Comparison of ENCODE assay signal across 27 cellular contexts in genomic region chr16:80819988-80820387, GRCh38.
"Had no signal": no experiment of that assay in that cellular context is flagged by ENCODE, and none has a peak within 500 bp of the region (broad histone marks: within the 10 kb centered on the region; RNA-seq: fewer than 3 reads in every experiment).

No MANE protein-coding gene starts in this region.

- H3K4me3 ChIP-seq: stomach, suprapubic skin, testis, thoracic aorta, thyroid gland, tibial artery, tibial nerve, transverse colon, upper lobe of right lung, uterus, vagina had no signal

- H3K4me1 ChIP-seq: stomach, suprapubic skin, testis, thyroid gland, tibial artery, tibial nerve, transverse colon, upper lobe of right lung, uterus, vagina had no signal

- DNase-seq: stimulated activated CD4-positive, alpha-beta T cell treated with anti-CD3 and anti-CD28 coated beads, Interleukin-2, amount 100 ng/mL, for 48 hours; stimulated activated CD4-positive, alpha-beta T cell treated with anti-CD3 and anti-CD28 coated beads, Interleukin-4, amount 100 ng/mL, for 1 hour; stimulated activated CD4-positive, alpha-beta T cell treated with anti-CD3 and anti-CD28 coated beads, Interleukin-4, amount 100 ng/mL, for 24 hours; stimulated activated CD4-positive, alpha-beta T cell treated with anti-CD3 and anti-CD28 coated beads, Interleukin-4, amount 100 ng/mL, for 4 hours; stimulated activated CD8-positive, alpha-beta memory T cell treated with anti-CD3 and anti-CD28 coated beads, Interleukin-4, amount 100 ng/mL, for 48 hours; stimulated activated naive B cell treated with anti-CD40 and anti-IgM and Interleukin-4, amounts not matched to agents 10 μg/mL and 1 μg/mL and 100 μg/mL, for 72 hours; stimulated activated naive CD4-positive, alpha-beta T cell; stimulated activated naive CD4-positive, alpha-beta T cell treated with Interleukin-2 at 50 U/mL for 16 hours; stimulated activated naive CD8-positive, alpha-beta T cell treated with anti-CD3 and anti-CD28 coated beads, Interleukin-15, amount 100 ng/mL, for 72 hours; stimulated activated naive CD8-positive, alpha-beta T cell treated with anti-CD3 and anti-CD28 coated beads, Interleukin-15, Interleukin-2, amounts not matched to agents 100 U/mL and 50 U/mL, for 24 hours; stomach; substantia nigra; testis; thyroid gland; tibial artery; transverse colon; trophoblast cell; upper lobe of right lung; uterus had no signal

- H3K9me3 Mint-ChIP-seq: stimulated activated effector memory CD8-positive, alpha-beta T cell treated with anti-CD3 and anti-CD28 coated beads, Interleukin-12 subunit alpha, Interleukin-12 subunit beta, amount 100 ng/mL, for 72 hours; stimulated activated memory B cell treated with anti-CD40 and anti-IgM and Interleukin-4, amounts not matched to agents 10 μg/mL and 1 μg/mL and 100 μg/mL, for 72 hours; stimulated activated naive B cell treated with anti-CD40 and anti-IgM and Interleukin-4, amounts not matched to agents 10 μg/mL and 1 μg/mL and 100 μg/mL, for 72 hours; stimulated activated naive CD8-positive, alpha-beta T cell treated with anti-CD3 and anti-CD28 coated beads, Interleukin-15, amount 100 ng/mL, for 72 hours; stimulated activated naive CD8-positive, alpha-beta T cell treated with anti-CD3 and anti-CD28 coated beads, Interleukin-15, Interleukin-2, amounts not matched to agents 100 ng/mL and 50 ng/mL, for 24 hours; type B pancreatic cell had no signal

- H3K27me3 ChIP-seq: testis, thyroid gland, tibial artery, tibial nerve, upper lobe of right lung, uterus, vagina had no signal

- H3K4me3 Mint-ChIP-seq: stimulated activated effector memory CD8-positive, alpha-beta T cell treated with anti-CD3 and anti-CD28 coated beads, Interleukin-12 subunit alpha, Interleukin-12 subunit beta, amount 100 ng/mL, for 72 hours; stimulated activated memory B cell treated with anti-CD40 and anti-IgM and Interleukin-4, amounts not matched to agents 10 μg/mL and 1 μg/mL and 100 μg/mL, for 72 hours; stimulated activated naive B cell treated with anti-CD40 and anti-IgM and Interleukin-4, amounts not matched to agents 10 μg/mL and 1 μg/mL and 100 μg/mL, for 72 hours; stimulated activated naive CD8-positive, alpha-beta T cell treated with anti-CD3 and anti-CD28 coated beads, Interleukin-15, amount 100 ng/mL, for 72 hours; stimulated activated naive CD8-positive, alpha-beta T cell treated with anti-CD3 and anti-CD28 coated beads, Interleukin-15, Interleukin-2, amounts not matched to agents 100 ng/mL and 50 ng/mL, for 24 hours; type B pancreatic cell had no signal

- H3K27me3 Mint-ChIP-seq: stimulated activated memory B cell treated with anti-CD40 and anti-IgM and Interleukin-4, amounts not matched to agents 10 μg/mL and 1 μg/mL and 100 μg/mL, for 72 hours had no signal

- H3K9me3 ChIP-seq: stomach, suprapubic skin, testis, thoracic aorta, thyroid gland, tibial artery, transverse colon, upper lobe of right lung, uterus, vagina had no signal

- H3K4me1 Mint-ChIP-seq: stimulated activated effector memory CD8-positive, alpha-beta T cell treated with anti-CD3 and anti-CD28 coated beads, Interleukin-12 subunit alpha, Interleukin-12 subunit beta, amount 100 ng/mL, for 72 hours; stimulated activated naive CD8-positive, alpha-beta T cell treated with anti-CD3 and anti-CD28 coated beads, Interleukin-15, amount 100 ng/mL, for 72 hours had no signal

- H3K27ac Mint-ChIP-seq: stimulated activated effector memory CD8-positive, alpha-beta T cell treated with anti-CD3 and anti-CD28 coated beads, Interleukin-12 subunit alpha, Interleukin-12 subunit beta, amount 100 ng/mL, for 72 hours; stimulated activated memory B cell treated with anti-CD40 and anti-IgM and Interleukin-4, amounts not matched to agents 10 μg/mL and 1 μg/mL and 100 μg/mL, for 72 hours; stimulated activated naive B cell treated with anti-CD40 and anti-IgM and Interleukin-4, amounts not matched to agents 10 μg/mL and 1 μg/mL and 100 μg/mL, for 72 hours; stimulated activated naive CD8-positive, alpha-beta T cell treated with anti-CD3 and anti-CD28 coated beads, Interleukin-15, amount 100 ng/mL, for 72 hours; stimulated activated naive CD8-positive, alpha-beta T cell treated with anti-CD3 and anti-CD28 coated beads, Interleukin-15, Interleukin-2, amounts not matched to agents 100 ng/mL and 50 ng/mL, for 24 hours; type B pancreatic cell had no signal

- H3K27ac ChIP-seq: stomach, suprapubic skin, testis, thoracic aorta, thyroid gland, tibial artery, tibial nerve, transverse colon, upper lobe of right lung, uterus, vagina had no signal

- H3K36me3 Mint-ChIP-seq: stimulated activated effector memory CD8-positive, alpha-beta T cell treated with anti-CD3 and anti-CD28 coated beads, Interleukin-12 subunit alpha, Interleukin-12 subunit beta, amount 100 ng/mL, for 72 hours; stimulated activated memory B cell treated with anti-CD40 and anti-IgM and Interleukin-4, amounts not matched to agents 10 μg/mL and 1 μg/mL and 100 μg/mL, for 72 hours; stimulated activated naive B cell treated with anti-CD40 and anti-IgM and Interleukin-4, amounts not matched to agents 10 μg/mL and 1 μg/mL and 100 μg/mL, for 72 hours; type B pancreatic cell had no signal

- ATAC-seq: stimulated activated effector memory CD8-positive, alpha-beta T cell treated with anti-CD3 and anti-CD28 coated beads, Interleukin-12 subunit alpha, Interleukin-12 subunit beta, amount 100 ng/mL, for 72 hours; stimulated activated memory B cell treated with anti-CD40 and anti-IgM and Interleukin-4, amounts not matched to agents 10 μg/mL and 1 μg/mL and 100 μg/mL, for 72 hours; stimulated activated naive B cell treated with anti-CD40 and anti-IgM and Interleukin-4, amounts not matched to agents 10 μg/mL and 1 μg/mL and 100 μg/mL, for 72 hours; stimulated activated naive CD8-positive, alpha-beta T cell treated with anti-CD3 and anti-CD28 coated beads, Interleukin-15, amount 100 ng/mL, for 72 hours; stimulated activated naive CD8-positive, alpha-beta T cell treated with anti-CD3 and anti-CD28 coated beads, Interleukin-15, Interleukin-2, amounts not matched to agents 100 U/mL and 50 U/mL, for 24 hours; upper lobe of right lung had no signal

- H3K36me3 ChIP-seq: stomach, suprapubic skin, thoracic aorta, thyroid gland, tibial artery, tibial nerve, transverse colon, upper lobe of right lung, uterus, vagina had no signal
